Comparison of ENCODE assay signal across 22 cellular contexts in genomic region chr19:55491546-55492360, GRCh38. TPM values are rescaled to one million over a fixed set of nuclear protein-coding genes. Genes with fewer than 3 reads are reported as not detected.
DNase-seq lines count a peak whose midpoint lies in the region; ATAC-seq, FAIRE-seq and TF ChIP-seq lines count a peak whose summit lies in the region.
"Had no signal": no experiment of that assay in that cellular context is flagged by ENCODE, and none has a peak within 500 bp of the region (broad histone marks: within the 10 kb centered on the region; RNA-seq: fewer than 3 reads in every experiment).

No MANE protein-coding gene starts in this region.

- in situ Hi-C loops in HepG2 (cut with HindIII; ENCODE audit: extremely low pct_ligation_motif_present, low pct_unique_long_range_greater_than_20kb), result no loop called here

- H3K27me3 ChIP-seq in HepG2 (ENCODE audit: control insufficient read depth in 1 of 2, insufficient read depth in 2 of 2, low read length in 2 of 2) (peaks cover 16 to 65% of the 10 kb centered on the region in 2 experiments), right lobe of liver (no peaks in the 10 kb centered on the region), neural progenitor cell (no peaks in the 10 kb centered on the region), psoas muscle (ENCODE audit: insufficient read depth in 3 of 3, low read length in 2 of 3) (peaks cover 0 to 7% (median 5%) of the 10 kb centered on the region in 3 donors)

- FAIRE-seq in HepG2 (lab: Jason Lieb, UNC), result no peak

- ATAC-seq in HepG2, result no peak; the same call in 2 of the 3 replicates
- no peak for ATAC-seq in right lobe of liver
- no peak for ATAC-seq in GM18498 (IDR thresholded peaks at IDR 0.05; ENCODE audit: unreplicated experiment)
- ATAC-seq in psoas muscle, result no peak
- ATAC-seq: left lung, T-helper 17 cell had no signal

- H3K9me3 Mint-ChIP-seq in chondrocyte (ENCODE audit: low read depth) (no peaks in the 10 kb centered on the region), neural progenitor cell (no peaks in the 10 kb centered on the region)
- H3K9me3 Mint-ChIP-seq in activated naive CD4-positive, alpha-beta T cell treated with anti-CD3 and anti-CD28 coated beads, Interleukin-2, amount 10 ng/mL, durations not matched to agents 7 days and 5 days, result no peaks in the 10 kb centered on the region
- H3K9me3 Mint-ChIP-seq: activated naive CD4-positive, alpha-beta T cell treated with anti-CD3 and anti-CD28 coated beads for 36 hours; CD4-positive, alpha-beta memory T cell; dendritic cell treated with granulocyte-macrophage colony-stimulating factor and Interleukin-4, amounts not matched to agents 40 ng/mL and 50 ng/mL, for 4 days; IgD-negative memory B cell had no signal

- no peak overlapping the region for H3K4me2 ChIP-seq in HepG2 (ENCODE audit: low read depth, low read length)
- H3K4me2 ChIP-seq in neural progenitor cell, result no peak overlapping the region

- TF ChIP-seq EP300 in HepG2 (IDR thresholded peaks at IDR 0.05; ENCODE audit: low read depth in 2 of 2, low read length in 2 of 2) (no peak), HepG2 (CRISPR knock-in tag; IDR thresholded peaks at IDR 0.05; ENCODE audit: borderline replicate concordance) (no peak)

- H4K20me1 ChIP-seq in HepG2 (ENCODE audit: insufficient read depth, low read length), result no peaks in the 10 kb centered on the region
- H4K20me1 ChIP-seq in neural progenitor cell (ENCODE audit: low read depth), result peaks cover 13% of the 10 kb centered on the region

- H3K36me3 ChIP-seq in HepG2 (replicated peaks in 1 of 2; ENCODE audit: control insufficient read depth in 1 of 2, insufficient read depth in 2 of 2, low read length in 2 of 2) (no peaks in the 10 kb centered on the region), right lobe of liver (no peaks in the 10 kb centered on the region), neural progenitor cell (no peaks in the 10 kb centered on the region), psoas muscle (ENCODE audit: insufficient read depth in 1 of 2, low read depth in 1 of 2) (no peaks in the 10 kb centered on the region)
- H3K36me3 ChIP-seq: left lung had no signal

- H3F3A ChIP-seq in neural progenitor cell (ENCODE audit: low read depth), result peaks cover 7% of the 10 kb centered on the region

- DNase-seq in HepG2 (ENCODE audit: low spot score), result no peak
- DNase-seq in right lobe of liver, result no peak
- DNase-seq in chondrocyte (ENCODE audit: low spot score), result no peak
- DNase-seq in neural progenitor cell (ENCODE audit: low spot score), result no peak
- DNase-seq in activated naive CD4-positive, alpha-beta T cell treated with anti-CD3 and anti-CD28 coated beads, Interleukin-2, amount 10 ng/mL, durations not matched to agents 7 days and 5 days, result no peak
- DNase-seq in psoas muscle, result no peak
- DNase-seq in NCI-H1417 (lab: John Stamatoyannopoulos, UW), result no peak
- DNase-seq: activated CD4-positive, alpha-beta T cell treated with anti-CD3 and anti-CD28 coated beads, Interleukin-2, amount 50 U/mL, for 4 hours; activated naive CD4-positive, alpha-beta T cell treated with anti-CD3 and anti-CD28 coated beads for 36 hours; CD4-positive, alpha-beta memory T cell; DMS79; NCI-H1930; T-helper 17 cell had no signal

- POLR2A ChIA-PET in HepG2 (lab: Yijun Ruan, JAX), result no interaction called here

- no peak for TF ChIP-seq CTCF in HepG2 (CRISPR knock-in tag; IDR thresholded peaks at IDR 0.05)
- no peak for TF ChIP-seq CTCF in right lobe of liver (IDR thresholded peaks at IDR 0.05)
- no peak for TF ChIP-seq CTCF in chondrocyte (IDR thresholded peaks at IDR 0.05)
- TF ChIP-seq CTCF in neural progenitor cell (IDR thresholded peaks at IDR 0.05), result no peak
- no peak for TF ChIP-seq CTCF in psoas muscle (IDR thresholded peaks at IDR 0.05)

- H3K4me3 ChIP-seq in HepG2 (replicated peaks in 1 of 3; ENCODE audit: insufficient read depth in 1 of 3, low read depth in 2 of 3, low read length in 3 of 3) (no peak overlapping the region), right lobe of liver (no peak overlapping the region), neural progenitor cell (no peak overlapping the region), psoas muscle (no peak overlapping the region)
- H3K4me3 ChIP-seq: GM23248, left lung had no signal

- no peak overlapping the region for H2AFZ ChIP-seq in HepG2 (ENCODE audit: low read length)
- H2AFZ ChIP-seq in neural progenitor cell (replicated peaks), result no peak overlapping the region
- H2AFZ ChIP-seq: GM23248 had no signal

- H3K27ac ChIP-seq in HepG2 (ENCODE audit: extremely low read length, insufficient read depth, low read length) (no peak overlapping the region), right lobe of liver (no peak overlapping the region), neural progenitor cell (no peak overlapping the region), psoas muscle (no peak overlapping the region)
- H3K27ac ChIP-seq: GM23248, left lung, VCaP had no signal

- peaks cover 25% of the 10 kb centered on the region for H3K4me1 Mint-ChIP-seq in chondrocyte (ENCODE audit: low read depth)
- peaks cover 32% of the 10 kb centered on the region for H3K4me1 Mint-ChIP-seq in neural progenitor cell
- H3K4me1 Mint-ChIP-seq in activated naive CD4-positive, alpha-beta T cell treated with anti-CD3 and anti-CD28 coated beads, Interleukin-2, amount 10 ng/mL, durations not matched to agents 7 days and 5 days, result no peaks in the 10 kb centered on the region

- intact Hi-C loops in HepG2 (cut with micrococcal nuclease; ENCODE audit: unreplicated experiment) (no loop called here), right lobe of liver (cut with DNase I) (loop anchor here in 1 of 2 donors (10.0 kb wide), 1 partner anchor 347 kb away; the partner anchor contains the start of gene TNNT1), psoas muscle (cut with DNase I) (no loop called here)

- H3K9ac ChIP-seq in HepG2 (ENCODE audit: insufficient read depth, low read depth, low read length), result no peak overlapping the region
- no peak overlapping the region for H3K9ac ChIP-seq in neural progenitor cell
- H3K9ac ChIP-seq: GM23248 had no signal

- H3K79me2 ChIP-seq in HepG2 (ENCODE audit: insufficient read depth, low read length), result no peaks in the 10 kb centered on the region
- no peaks in the 10 kb centered on the region for H3K79me2 ChIP-seq in neural progenitor cell (ENCODE audit: low read depth)

- no peak overlapping the region for H3K4me3 Mint-ChIP-seq in chondrocyte (ENCODE audit: unreplicated experiment)
- H3K4me3 Mint-ChIP-seq in neural progenitor cell, result no peak overlapping the region
- H3K4me3 Mint-ChIP-seq in activated naive CD4-positive, alpha-beta T cell treated with anti-CD3 and anti-CD28 coated beads, Interleukin-2, amount 10 ng/mL, durations not matched to agents 7 days and 5 days, result no peak overlapping the region
- H3K4me3 Mint-ChIP-seq: activated naive CD4-positive, alpha-beta T cell treated with anti-CD3 and anti-CD28 coated beads for 36 hours; CD4-positive, alpha-beta memory T cell; dendritic cell treated with granulocyte-macrophage colony-stimulating factor and Interleukin-4, amounts not matched to agents 40 ng/mL and 50 ng/mL, for 4 days; IgD-negative memory B cell; T-helper 17 cell had no signal

- H3K27me3 Mint-ChIP-seq in chondrocyte (ENCODE audit: low read depth), result no peaks in the 10 kb centered on the region
- H3K27me3 Mint-ChIP-seq in neural progenitor cell (ENCODE audit: insufficient read depth, low read depth), result peaks cover 6% of the 10 kb centered on the region
- peaks cover 79% of the 10 kb centered on the region for H3K27me3 Mint-ChIP-seq in activated naive CD4-positive, alpha-beta T cell treated with anti-CD3 and anti-CD28 coated beads, Interleukin-2, amount 10 ng/mL, durations not matched to agents 7 days and 5 days

- TF ChIP-seq RAD21 in HepG2 (CRISPR knock-in tag; IDR thresholded peaks at IDR 0.05), result no peak

- H3K27ac Mint-ChIP-seq in chondrocyte (ENCODE audit: unreplicated experiment) (peak overlapping the region; percentile 54), neural progenitor cell (peak overlapping the region; percentile 38)
- no peak overlapping the region for H3K27ac Mint-ChIP-seq in activated naive CD4-positive, alpha-beta T cell treated with anti-CD3 and anti-CD28 coated beads, Interleukin-2, amount 10 ng/mL, durations not matched to agents 7 days and 5 days
- H3K27ac Mint-ChIP-seq: activated naive CD4-positive, alpha-beta T cell treated with anti-CD3 and anti-CD28 coated beads for 36 hours; dendritic cell treated with granulocyte-macrophage colony-stimulating factor and Interleukin-4, amounts not matched to agents 40 ng/mL and 50 ng/mL, for 4 days; IgD-negative memory B cell; T-helper 17 cell had no signal

- H3K4me1 ChIP-seq in HepG2 (ENCODE audit: insufficient read depth, low read length) (peaks cover 19% of the 10 kb centered on the region), right lobe of liver (no peaks in the 10 kb centered on the region), neural progenitor cell (peaks cover 21% of the 10 kb centered on the region), psoas muscle (no peaks in the 10 kb centered on the region)

- TF ChIP-seq POLR2A in HepG2 (IDR thresholded peaks at IDR 0.05; ENCODE audit: insufficient read depth in 1 of 2, low read depth in 2 of 2, low read length in 2 of 2) (no peak), right lobe of liver (IDR thresholded peaks at IDR 0.05) (no peak)

- WGBS in HepG2 (ENCODE audit: low lambda C conversion rate), result 23% methylated on average over 16 of the region's 24 CpGs
- 53% methylated on average over 11 of the region's 24 CpGs for WGBS in right lobe of liver (ENCODE audit: insufficient coverage, low coverage, low lambda C conversion rate, missing lambda C conversion rate)
- 65 to 69% (median 68%) methylated on average over 24 of the region's 24 CpGs for WGBS in psoas muscle, 3 donors

- H3K9me3 ChIP-seq in HepG2 (ENCODE audit: low read length), result no peaks in the 10 kb centered on the region
- no peaks in the 10 kb centered on the region for H3K9me3 ChIP-seq in right lobe of liver
- H3K9me3 ChIP-seq in neural progenitor cell (ENCODE audit: low read depth), result no peaks in the 10 kb centered on the region
- H3K9me3 ChIP-seq in psoas muscle, result no peaks in the 10 kb centered on the region
- H3K9me3 ChIP-seq: left lung had no signal

- no TSS peak for BruUV-seq in HepG2 (replicated peaks; lab: Mats Ljungman, UMichigan)

- H3K36me3 Mint-ChIP-seq in chondrocyte (ENCODE audit: low read depth) (peaks cover 1% of the 10 kb centered on the region), neural progenitor cell (no peaks in the 10 kb centered on the region)
- no peaks in the 10 kb centered on the region for H3K36me3 Mint-ChIP-seq in activated naive CD4-positive, alpha-beta T cell treated with anti-CD3 and anti-CD28 coated beads, Interleukin-2, amount 10 ng/mL, durations not matched to agents 7 days and 5 days
- H3K36me3 Mint-ChIP-seq: CD4-positive, alpha-beta memory T cell; IgD-negative memory B cell had no signal

- CTCF ChIA-PET in HepG2 (lab: Yijun Ruan, JAX; ENCODE audit: low intra/inter-chr PET ratio, low total read pairs), result no interaction called here
- CTCF ChIA-PET in activated naive CD4-positive, alpha-beta T cell treated with anti-CD3 and anti-CD28 coated beads, Interleukin-2, amount 10 ng/mL, durations not matched to agents 7 days and 5 days (lab: Charles Lee), result interaction anchor here (0.9 to 3.2 kb wide), 2 partner anchors 12 to 30 kb away, joined by 3 to 12 read pairs; no protein-coding TSS in a partner anchor

RNA-seq across cellular contexts. Expression of gene SSC5D, which starts 3.5 kb away (rescaled TPM):
- total RNA-seq in HepG2 (2016; rRNA removed; fragmentation: Illumina TruSeq; extraction: Trizol), result not detected in 2 replicates
- not detected in 2 replicates for total RNA-seq in HepG2 (2016; cell fraction: cytosol; rRNA removed; fragmentation: Illumina TruSeq; extraction: Trizol; ENCODE audit: low read depth)
- not detected in 2 replicates for total RNA-seq in HepG2 (2016; cell fraction: insoluble cytoplasmic fraction; rRNA removed; fragmentation: Illumina TruSeq; extraction: Trizol)
- total RNA-seq in HepG2 (2016; cell fraction: membrane; rRNA removed; fragmentation: Illumina TruSeq; extraction: Trizol), result not detected in 2 replicates
- total RNA-seq in HepG2 (2016; cell fraction: nucleus; rRNA removed; fragmentation: Illumina TruSeq; extraction: Trizol), result not detected in 2 replicates
- 0.03 TPM in 1 of 2 replicates, not detected in the other for polyA plus RNA-seq in HepG2 (2011; rRNA removed)
- polyA plus RNA-seq in HepG2 (2011; cell fraction: cytosol; rRNA removed), result not detected in 2 replicates
- 0.10 and 0.61 TPM in 2 replicates for polyA plus RNA-seq in HepG2 (2011; cell fraction: nucleus; rRNA removed)
- polyA plus RNA-seq in HepG2 (2012), result 0.03 TPM in 1 of 2 replicates, not detected in the other
- not detected in 2 replicates for polyA plus RNA-seq in HepG2 (2016; cell fraction: cytosol; fragmentation: Illumina TruSeq; extraction: Trizol; ENCODE audit: low read depth)
- polyA plus RNA-seq in HepG2 (2016; cell fraction: insoluble cytoplasmic fraction; fragmentation: Illumina TruSeq; extraction: Trizol; ENCODE audit: low read depth), result not detected in 2 replicates
- not detected in 2 replicates for polyA plus RNA-seq in HepG2 (2016; cell fraction: membrane; fragmentation: Illumina TruSeq; extraction: Trizol; ENCODE audit: low read depth)
- polyA plus RNA-seq in HepG2 (2016; cell fraction: nucleus; fragmentation: Illumina TruSeq; extraction: Trizol; ENCODE audit: insufficient read depth, low read depth), result not detected in 2 replicates
- 0.04 and 0.14 TPM in 2 replicates for polyA minus RNA-seq in HepG2 (2011; rRNA and poly(A)+ RNA removed; ENCODE audit: low replicate concordance)
- polyA minus RNA-seq in HepG2 (2011; cell fraction: cytosol; rRNA and poly(A)+ RNA removed), result not detected in 2 replicates
- 0.12 TPM in 1 of 2 replicates, not detected in the other for polyA minus RNA-seq in HepG2 (2011; cell fraction: nucleus; rRNA and poly(A)+ RNA removed)
- 1 to 10 TPM in 4 of 6 experiments, under 1 TPM in 2; 0.35 to 1.6 (median 1.2) TPM for total RNA-seq in right lobe of liver
- total RNA-seq in chondrocyte, result 33.6 to 50.0 TPM (median 34.5 TPM) in 3 replicates
- total RNA-seq in neural progenitor cell (ENCODE audit: low replicate concordance), result 0.56 TPM in 1 of 2 replicates, not detected in the other
- 1 to 10 TPM; 1.2 to 4.6 (median 1.9) TPM for total RNA-seq in psoas muscle
- under 1 TPM; 0.11 to 0.35 (median 0.16) TPM for polyA plus RNA-seq in psoas muscle
- polyA plus RNA-seq: CD4-positive, alpha-beta memory T cell; IgD-negative memory B cell had no signal

RNA-seq across cellular contexts. Expression of gene NAT14, which starts 6.8 kb away (rescaled TPM):
- total RNA-seq in HepG2 (2016; rRNA removed; fragmentation: Illumina TruSeq; extraction: Trizol) (14.7 and 22.3 TPM in 2 replicates), right lobe of liver (1 to 10 TPM; 2.5 to 6.0 (median 3.9) TPM), chondrocyte (32.1 to 50.0 TPM (median 33.1 TPM) in 3 replicates), neural progenitor cell (ENCODE audit: low replicate concordance) (16.2 and 49.2 TPM in 2 replicates), psoas muscle (1 to 10 TPM; 2.6 to 6.3 (median 4.5) TPM)
- total RNA-seq in HepG2 (2016; cell fraction: cytosol; rRNA removed; fragmentation: Illumina TruSeq; extraction: Trizol; ENCODE audit: low read depth), result 15.7 and 17.4 TPM in 2 replicates
- total RNA-seq in HepG2 (2016; cell fraction: insoluble cytoplasmic fraction; rRNA removed; fragmentation: Illumina TruSeq; extraction: Trizol), result 14.8 and 26.5 TPM in 2 replicates
- 24.1 and 26.6 TPM in 2 replicates for total RNA-seq in HepG2 (2016; cell fraction: membrane; rRNA removed; fragmentation: Illumina TruSeq; extraction: Trizol)
- 17.7 and 22.1 TPM in 2 replicates for total RNA-seq in HepG2 (2016; cell fraction: nucleus; rRNA removed; fragmentation: Illumina TruSeq; extraction: Trizol)
- polyA plus RNA-seq in HepG2 (2011; rRNA removed) (20.7 and 24.7 TPM in 2 replicates), psoas muscle (1 to 10 TPM; 2.0 to 4.2 (median 3.6) TPM)
- 17.5 and 24.6 TPM in 2 replicates for polyA plus RNA-seq in HepG2 (2011; cell fraction: cytosol; rRNA removed)
- 37.8 and 42.1 TPM in 2 replicates for polyA plus RNA-seq in HepG2 (2011; cell fraction: nucleus; rRNA removed)
- 19.0 and 25.8 TPM in 2 replicates for polyA plus RNA-seq in HepG2 (2012)
- polyA plus RNA-seq in HepG2 (2016; cell fraction: cytosol; fragmentation: Illumina TruSeq; extraction: Trizol; ENCODE audit: low read depth), result 18.4 and 22.8 TPM in 2 replicates
- 16.4 and 17.1 TPM in 2 replicates for polyA plus RNA-seq in HepG2 (2016; cell fraction: insoluble cytoplasmic fraction; fragmentation: Illumina TruSeq; extraction: Trizol; ENCODE audit: low read depth)
- 23.9 and 24.7 TPM in 2 replicates for polyA plus RNA-seq in HepG2 (2016; cell fraction: membrane; fragmentation: Illumina TruSeq; extraction: Trizol; ENCODE audit: low read depth)
- 40.3 and 41.0 TPM in 2 replicates for polyA plus RNA-seq in HepG2 (2016; cell fraction: nucleus; fragmentation: Illumina TruSeq; extraction: Trizol; ENCODE audit: insufficient read depth, low read depth)
- 4.3 and 11.1 TPM in 2 replicates for polyA minus RNA-seq in HepG2 (2011; rRNA and poly(A)+ RNA removed; ENCODE audit: low replicate concordance)
- polyA minus RNA-seq in HepG2 (2011; cell fraction: cytosol; rRNA and poly(A)+ RNA removed), result 4.5 and 6.5 TPM in 2 replicates
- polyA minus RNA-seq in HepG2 (2011; cell fraction: nucleus; rRNA and poly(A)+ RNA removed), result 3.2 and 5.3 TPM in 2 replicates

RNA-seq across cellular contexts. Expression of gene ZNF628, which starts 15.3 kb away (rescaled TPM):
- total RNA-seq in HepG2 (2016; rRNA removed; fragmentation: Illumina TruSeq; extraction: Trizol) (1.00 and 1.2 TPM in 2 replicates), right lobe of liver (1 to 10 TPM; 3.4 to 9.2 (median 4.4) TPM), chondrocyte (9.1 to 9.7 TPM (median 9.4 TPM) in 3 replicates), neural progenitor cell (ENCODE audit: low replicate concordance) (5.0 TPM in 1 of 2 replicates, not detected in the other), psoas muscle (10 to 100 TPM in 2 of 4 donors, 1 to 10 TPM in 2; 5.9 to 14.3 (median 11.5) TPM)
- 0.53 and 0.91 TPM in 2 replicates for total RNA-seq in HepG2 (2016; cell fraction: cytosol; rRNA removed; fragmentation: Illumina TruSeq; extraction: Trizol; ENCODE audit: low read depth)
- total RNA-seq in HepG2 (2016; cell fraction: insoluble cytoplasmic fraction; rRNA removed; fragmentation: Illumina TruSeq; extraction: Trizol), result 0.98 and 1.1 TPM in 2 replicates
- total RNA-seq in HepG2 (2016; cell fraction: membrane; rRNA removed; fragmentation: Illumina TruSeq; extraction: Trizol), result 1.9 and 2.5 TPM in 2 replicates
- 1.2 TPM in 2 replicates for total RNA-seq in HepG2 (2016; cell fraction: nucleus; rRNA removed; fragmentation: Illumina TruSeq; extraction: Trizol)
- polyA plus RNA-seq in HepG2 (2011; rRNA removed) (0.48 and 0.54 TPM in 2 replicates), psoas muscle (10 to 100 TPM; 11.8 to 12.4 (median 12.2) TPM)
- polyA plus RNA-seq in HepG2 (2011; cell fraction: cytosol; rRNA removed), result 0.19 and 0.56 TPM in 2 replicates
- 2.8 and 4.7 TPM in 2 replicates for polyA plus RNA-seq in HepG2 (2011; cell fraction: nucleus; rRNA removed)
- polyA plus RNA-seq in HepG2 (2012), result 1.7 and 1.9 TPM in 2 replicates
- polyA plus RNA-seq in HepG2 (2016; cell fraction: cytosol; fragmentation: Illumina TruSeq; extraction: Trizol; ENCODE audit: low read depth), result 0.40 and 0.47 TPM in 2 replicates
- polyA plus RNA-seq in HepG2 (2016; cell fraction: insoluble cytoplasmic fraction; fragmentation: Illumina TruSeq; extraction: Trizol; ENCODE audit: low read depth), result 1.4 and 2.1 TPM in 2 replicates
- polyA plus RNA-seq in HepG2 (2016; cell fraction: membrane; fragmentation: Illumina TruSeq; extraction: Trizol; ENCODE audit: low read depth), result 1.1 and 2.4 TPM in 2 replicates
- polyA plus RNA-seq in HepG2 (2016; cell fraction: nucleus; fragmentation: Illumina TruSeq; extraction: Trizol; ENCODE audit: insufficient read depth, low read depth), result 2.5 and 2.7 TPM in 2 replicates
- polyA minus RNA-seq in HepG2 (2011; rRNA and poly(A)+ RNA removed; ENCODE audit: low replicate concordance), result 0.75 and 2.3 TPM in 2 replicates
- 1.9 and 2.1 TPM in 2 replicates for polyA minus RNA-seq in HepG2 (2011; cell fraction: cytosol; rRNA and poly(A)+ RNA removed)
- 0.62 and 1.8 TPM in 2 replicates for polyA minus RNA-seq in HepG2 (2011; cell fraction: nucleus; rRNA and poly(A)+ RNA removed)

RNA-seq across cellular contexts. Expression of gene C19orf85, which starts 27.2 kb away (rescaled TPM):
- not detected in 2 replicates for total RNA-seq in HepG2 (2016; rRNA removed; fragmentation: Illumina TruSeq; extraction: Trizol)
- total RNA-seq in HepG2 (2016; cell fraction: cytosol; rRNA removed; fragmentation: Illumina TruSeq; extraction: Trizol; ENCODE audit: low read depth), result not detected in 2 replicates
- total RNA-seq in HepG2 (2016; cell fraction: insoluble cytoplasmic fraction; rRNA removed; fragmentation: Illumina TruSeq; extraction: Trizol), result not detected in 2 replicates
- not detected in 2 replicates for total RNA-seq in HepG2 (2016; cell fraction: membrane; rRNA removed; fragmentation: Illumina TruSeq; extraction: Trizol)
- total RNA-seq in HepG2 (2016; cell fraction: nucleus; rRNA removed; fragmentation: Illumina TruSeq; extraction: Trizol), result not detected in 2 replicates
- polyA plus RNA-seq in HepG2 (2011; rRNA removed), result not detected in 2 replicates
- not detected in 2 replicates for polyA plus RNA-seq in HepG2 (2011; cell fraction: cytosol; rRNA removed)
- not detected in 2 replicates for polyA plus RNA-seq in HepG2 (2011; cell fraction: nucleus; rRNA removed)
- polyA plus RNA-seq in HepG2 (2012), result not detected in 2 replicates
- polyA plus RNA-seq in HepG2 (2016; cell fraction: cytosol; fragmentation: Illumina TruSeq; extraction: Trizol; ENCODE audit: low read depth), result not detected in 2 replicates
- not detected in 2 replicates for polyA plus RNA-seq in HepG2 (2016; cell fraction: insoluble cytoplasmic fraction; fragmentation: Illumina TruSeq; extraction: Trizol; ENCODE audit: low read depth)
- polyA plus RNA-seq in HepG2 (2016; cell fraction: membrane; fragmentation: Illumina TruSeq; extraction: Trizol; ENCODE audit: low read depth), result not detected in 2 replicates
- not detected in 2 replicates for polyA plus RNA-seq in HepG2 (2016; cell fraction: nucleus; fragmentation: Illumina TruSeq; extraction: Trizol; ENCODE audit: insufficient read depth, low read depth)
- polyA minus RNA-seq in HepG2 (2011; rRNA and poly(A)+ RNA removed; ENCODE audit: low replicate concordance), result not detected in 2 replicates
- not detected in 2 replicates for polyA minus RNA-seq in HepG2 (2011; cell fraction: cytosol; rRNA and poly(A)+ RNA removed)
- not detected in 2 replicates for polyA minus RNA-seq in HepG2 (2011; cell fraction: nucleus; rRNA and poly(A)+ RNA removed)
- total RNA-seq in right lobe of liver, result not detected
- not detected in 3 replicates for total RNA-seq in chondrocyte
- total RNA-seq in neural progenitor cell (ENCODE audit: low replicate concordance), result not detected in 2 replicates
- not detected for total RNA-seq in psoas muscle
- polyA plus RNA-seq in psoas muscle, result not detected
- total RNA-seq: activated naive CD4-positive, alpha-beta T cell treated with anti-CD3 and anti-CD28 coated beads for 36 hours; CD4-positive, alpha-beta memory T cell; GM23248; left lung; NCI-H460; posterior vena cava; T-helper 17 cell had no signal
- polyA plus RNA-seq: CD4-positive, alpha-beta memory T cell; GM23248; IgD-negative memory B cell; thymus had no signal

RNA-seq across cellular contexts. Expression of gene ISOC2, which starts 30.3 kb away (rescaled TPM):
- total RNA-seq in HepG2 (2016; rRNA removed; fragmentation: Illumina TruSeq; extraction: Trizol) (105 and 106 TPM in 2 replicates), right lobe of liver (100 to 1,000 TPM in 3 of 6 experiments, 10 to 100 TPM in 3; 69.4 to 222 (median 100) TPM), chondrocyte (39.8 to 47.2 TPM (median 39.8 TPM) in 3 replicates), neural progenitor cell (ENCODE audit: low replicate concordance) (14.8 and 34.4 TPM in 2 replicates), psoas muscle (10 to 100 TPM; 32.0 to 78.0 (median 48.1) TPM)
- total RNA-seq in HepG2 (2016; cell fraction: cytosol; rRNA removed; fragmentation: Illumina TruSeq; extraction: Trizol; ENCODE audit: low read depth), result 58.0 and 83.1 TPM in 2 replicates
- 111 TPM in 2 replicates for total RNA-seq in HepG2 (2016; cell fraction: insoluble cytoplasmic fraction; rRNA removed; fragmentation: Illumina TruSeq; extraction: Trizol)
- 74.7 and 115 TPM in 2 replicates for total RNA-seq in HepG2 (2016; cell fraction: membrane; rRNA removed; fragmentation: Illumina TruSeq; extraction: Trizol)
- 35.2 and 36.6 TPM in 2 replicates for total RNA-seq in HepG2 (2016; cell fraction: nucleus; rRNA removed; fragmentation: Illumina TruSeq; extraction: Trizol)
- polyA plus RNA-seq in HepG2 (2011; rRNA removed) (76.8 and 91.2 TPM in 2 replicates), psoas muscle (100 to 1,000 TPM in 2 of 3 donors, 10 to 100 TPM in 1; 78.7 to 177 (median 109) TPM)
- polyA plus RNA-seq in HepG2 (2011; cell fraction: cytosol; rRNA removed), result 54.7 and 108 TPM in 2 replicates
- 86.0 and 95.9 TPM in 2 replicates for polyA plus RNA-seq in HepG2 (2011; cell fraction: nucleus; rRNA removed)
- polyA plus RNA-seq in HepG2 (2012), result 45.9 and 55.5 TPM in 2 replicates
- polyA plus RNA-seq in HepG2 (2016; cell fraction: cytosol; fragmentation: Illumina TruSeq; extraction: Trizol; ENCODE audit: low read depth), result 60.4 and 89.7 TPM in 2 replicates
- 101 and 114 TPM in 2 replicates for polyA plus RNA-seq in HepG2 (2016; cell fraction: insoluble cytoplasmic fraction; fragmentation: Illumina TruSeq; extraction: Trizol; ENCODE audit: low read depth)
- 71.9 and 93.3 TPM in 2 replicates for polyA plus RNA-seq in HepG2 (2016; cell fraction: membrane; fragmentation: Illumina TruSeq; extraction: Trizol; ENCODE audit: low read depth)
- polyA plus RNA-seq in HepG2 (2016; cell fraction: nucleus; fragmentation: Illumina TruSeq; extraction: Trizol; ENCODE audit: insufficient read depth, low read depth), result 63.4 and 69.6 TPM in 2 replicates
- polyA minus RNA-seq in HepG2 (2011; rRNA and poly(A)+ RNA removed; ENCODE audit: low replicate concordance), result 18.3 and 57.5 TPM in 2 replicates
- polyA minus RNA-seq in HepG2 (2011; cell fraction: cytosol; rRNA and poly(A)+ RNA removed), result 34.3 and 34.6 TPM in 2 replicates
- 21.0 and 25.6 TPM in 2 replicates for polyA minus RNA-seq in HepG2 (2011; cell fraction: nucleus; rRNA and poly(A)+ RNA removed)
